ENCODE assay signal across 1 cellular context in the genomic region with DNA sequence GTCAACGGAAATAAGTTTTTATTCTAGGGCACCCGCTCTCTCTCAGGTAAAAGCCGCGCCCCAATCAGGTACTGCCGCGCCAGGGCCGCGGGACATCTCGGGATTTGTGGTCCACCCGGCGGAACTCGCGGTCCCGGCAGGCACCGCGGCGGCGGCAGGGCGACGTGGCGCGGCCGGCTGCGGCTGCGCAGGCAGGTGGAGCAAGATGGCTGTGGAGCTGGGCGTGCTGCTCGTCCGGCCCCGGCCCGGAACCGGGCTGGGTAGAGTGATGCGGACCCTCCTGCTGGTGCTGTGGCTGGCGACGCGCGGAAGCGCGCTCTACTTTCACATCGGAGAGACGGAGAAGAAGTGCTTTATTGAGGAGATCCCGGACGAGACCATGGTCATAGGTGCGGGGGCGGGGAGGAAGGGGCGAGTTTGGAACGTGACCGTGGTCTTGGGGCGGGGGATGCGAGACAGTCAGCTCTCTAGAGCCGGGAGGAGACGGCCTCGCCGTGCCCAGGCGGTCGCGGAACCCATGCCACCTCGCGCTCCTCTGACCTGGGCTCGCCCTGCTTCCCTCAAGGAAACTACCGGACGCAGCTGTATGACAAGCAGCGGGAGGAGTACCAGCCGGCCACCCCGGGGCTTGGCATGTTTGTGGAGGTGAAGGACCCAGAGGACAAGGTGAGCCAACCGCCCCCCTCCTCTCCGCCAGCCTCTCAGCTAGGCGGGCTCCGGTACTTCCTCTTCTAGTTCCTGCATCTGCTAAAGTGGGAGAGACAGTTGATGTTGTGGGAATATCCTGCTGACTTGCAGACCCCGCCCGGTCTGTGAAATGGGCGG.
TF ChIP-seq lines count a peak whose summit lies in the region.

A gene (plus strand): TSS at position 194 of the 825 bp plus-strand sequence. CDS start 12 bp downstream, at position 206.

TF ChIP-seq in HEK293, 187 proteins besides CTCF, POLR2A, EP300 and RAD21 (continued from another document):
- TF ChIP-seq, protein P1, sequence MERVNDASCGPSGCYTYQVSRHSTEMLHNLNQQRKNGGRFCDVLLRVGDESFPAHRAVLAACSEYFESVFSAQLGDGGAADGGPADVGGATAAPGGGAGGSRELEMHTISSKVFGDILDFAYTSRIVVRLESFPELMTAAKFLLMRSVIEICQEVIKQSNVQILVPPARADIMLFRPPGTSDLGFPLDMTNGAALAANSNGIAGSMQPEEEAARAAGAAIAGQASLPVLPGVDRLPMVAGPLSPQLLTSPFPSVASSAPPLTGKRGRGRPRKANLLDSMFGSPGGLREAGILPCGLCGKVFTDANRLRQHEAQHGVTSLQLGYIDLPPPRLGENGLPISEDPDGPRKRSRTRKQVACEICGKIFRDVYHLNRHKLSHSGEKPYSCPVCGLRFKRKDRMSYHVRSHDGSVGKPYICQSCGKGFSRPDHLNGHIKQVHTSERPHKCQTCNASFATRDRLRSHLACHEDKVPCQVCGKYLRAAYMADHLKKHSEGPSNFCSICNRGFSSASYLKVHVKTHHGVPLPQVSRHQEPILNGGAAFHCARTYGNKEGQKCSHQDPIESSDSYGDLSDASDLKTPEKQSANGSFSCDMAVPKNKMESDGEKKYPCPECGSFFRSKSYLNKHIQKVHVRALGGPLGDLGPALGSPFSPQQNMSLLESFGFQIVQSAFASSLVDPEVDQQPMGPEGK (tag by site-specific recombination; IDR thresholded peaks at IDR 0.05) = peak; percentile 52; the same call in 1 of the 2 replicates
- no peak for TF ChIP-seq ZNF776 (tag by site-specific recombination; IDR thresholded peaks at IDR 0.05; ENCODE audit: borderline replicate concordance)
- TF ChIP-seq, protein P2, sequence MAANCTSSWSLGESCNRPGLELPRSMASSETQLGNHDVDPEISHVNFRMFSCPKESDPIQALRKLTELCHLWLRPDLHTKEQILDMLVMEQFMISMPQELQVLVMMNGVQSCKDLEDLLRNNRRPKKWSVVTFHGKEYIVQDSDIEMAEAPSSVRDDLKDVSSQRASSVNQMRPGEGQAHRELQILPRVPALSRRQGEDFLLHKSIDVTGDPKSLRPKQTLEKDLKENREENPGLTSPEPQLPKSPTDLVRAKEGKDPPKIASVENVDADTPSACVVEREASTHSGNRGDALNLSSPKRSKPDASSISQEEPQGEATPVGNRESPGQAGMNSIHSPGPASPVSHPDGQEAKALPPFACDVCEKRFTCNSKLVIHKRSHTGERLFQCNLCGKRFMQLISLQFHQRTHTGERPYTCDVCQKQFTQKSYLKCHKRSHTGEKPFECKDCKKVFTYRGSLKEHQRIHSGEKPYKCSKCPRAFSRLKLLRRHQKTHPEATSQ (tag by site-specific recombination; IDR thresholded peaks at IDR 0.05) = no peak
- TF ChIP-seq ZNF510 (tag by site-specific recombination; IDR thresholded peaks at IDR 0.05; ENCODE audit: insufficient replicate concordance) = no peak
- TF ChIP-seq ZNF133 (tag by site-specific recombination; IDR thresholded peaks at IDR 0.05) = no peak
- TF ChIP-seq KLF10 (tag by site-specific recombination; IDR thresholded peaks at IDR 0.05) = 0 out of 2 replicates have a peak, but pooled peaks have one; percentile 56
- no peak for TF ChIP-seq ZNF175 (tag by site-specific recombination; IDR thresholded peaks at IDR 0.05)
- peak; percentile 63; the same call in 1 of the 2 replicates for TF ChIP-seq ZEB2 (tag by site-specific recombination; IDR thresholded peaks at IDR 0.05)
- TF ChIP-seq ZNF660 (tag by site-specific recombination; IDR thresholded peaks at IDR 0.05) = peak; percentile 70; the same call in 1 of the 2 replicates
- no peak for TF ChIP-seq ZIC2 (tag by site-specific recombination; IDR thresholded peaks at IDR 0.05)
- TF ChIP-seq, protein P3, sequence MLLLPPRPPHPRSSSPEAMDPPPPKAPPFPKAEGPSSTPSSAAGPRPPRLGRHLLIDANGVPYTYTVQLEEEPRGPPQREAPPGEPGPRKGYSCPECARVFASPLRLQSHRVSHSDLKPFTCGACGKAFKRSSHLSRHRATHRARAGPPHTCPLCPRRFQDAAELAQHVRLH (tag by site-specific recombination; IDR thresholded peaks at IDR 0.05) = no peak
- TF ChIP-seq ZNF585B (tag by site-specific recombination; IDR thresholded peaks at IDR 0.05) = no peak
- TF ChIP-seq KLF7 (tag by site-specific recombination; IDR thresholded peaks at IDR 0.05; ENCODE audit: borderline replicate concordance) = 0 out of 2 replicates have a peak, but pooled peaks have one; percentile 15
- TF ChIP-seq, protein P4, sequence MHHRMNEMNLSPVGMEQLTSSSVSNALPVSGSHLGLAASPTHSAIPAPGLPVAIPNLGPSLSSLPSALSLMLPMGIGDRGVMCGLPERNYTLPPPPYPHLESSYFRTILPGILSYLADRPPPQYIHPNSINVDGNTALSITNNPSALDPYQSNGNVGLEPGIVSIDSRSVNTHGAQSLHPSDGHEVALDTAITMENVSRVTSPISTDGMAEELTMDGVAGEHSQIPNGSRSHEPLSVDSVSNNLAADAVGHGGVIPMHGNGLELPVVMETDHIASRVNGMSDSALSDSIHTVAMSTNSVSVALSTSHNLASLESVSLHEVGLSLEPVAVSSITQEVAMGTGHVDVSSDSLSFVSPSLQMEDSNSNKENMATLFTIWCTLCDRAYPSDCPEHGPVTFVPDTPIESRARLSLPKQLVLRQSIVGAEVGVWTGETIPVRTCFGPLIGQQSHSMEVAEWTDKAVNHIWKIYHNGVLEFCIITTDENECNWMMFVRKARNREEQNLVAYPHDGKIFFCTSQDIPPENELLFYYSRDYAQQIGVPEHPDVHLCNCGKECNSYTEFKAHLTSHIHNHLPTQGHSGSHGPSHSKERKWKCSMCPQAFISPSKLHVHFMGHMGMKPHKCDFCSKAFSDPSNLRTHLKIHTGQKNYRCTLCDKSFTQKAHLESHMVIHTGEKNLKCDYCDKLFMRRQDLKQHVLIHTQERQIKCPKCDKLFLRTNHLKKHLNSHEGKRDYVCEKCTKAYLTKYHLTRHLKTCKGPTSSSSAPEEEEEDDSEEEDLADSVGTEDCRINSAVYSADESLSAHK (tag by site-specific recombination; IDR thresholded peaks at IDR 0.05) = no peak; the same call in 1 of the 2 replicates
- no peak for TF ChIP-seq MYNN (tag by site-specific recombination; IDR thresholded peaks at IDR 0.05; ENCODE audit: borderline replicate concordance)
- TF ChIP-seq, protein P5, sequence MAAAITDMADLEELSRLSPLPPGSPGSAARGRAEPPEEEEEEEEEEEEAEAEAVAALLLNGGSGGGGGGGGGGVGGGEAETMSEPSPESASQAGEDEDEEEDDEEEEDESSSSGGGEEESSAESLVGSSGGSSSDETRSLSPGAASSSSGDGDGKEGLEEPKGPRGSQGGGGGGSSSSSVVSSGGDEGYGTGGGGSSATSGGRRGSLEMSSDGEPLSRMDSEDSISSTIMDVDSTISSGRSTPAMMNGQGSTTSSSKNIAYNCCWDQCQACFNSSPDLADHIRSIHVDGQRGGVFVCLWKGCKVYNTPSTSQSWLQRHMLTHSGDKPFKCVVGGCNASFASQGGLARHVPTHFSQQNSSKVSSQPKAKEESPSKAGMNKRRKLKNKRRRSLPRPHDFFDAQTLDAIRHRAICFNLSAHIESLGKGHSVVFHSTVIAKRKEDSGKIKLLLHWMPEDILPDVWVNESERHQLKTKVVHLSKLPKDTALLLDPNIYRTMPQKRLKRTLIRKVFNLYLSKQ (tag by site-specific recombination; IDR thresholded peaks at IDR 0.05; ENCODE audit: borderline replicate concordance) = no peak
- TF ChIP-seq ZNF707 (tag by site-specific recombination; IDR thresholded peaks at IDR 0.05) = no peak
- TF ChIP-seq, protein P6, sequence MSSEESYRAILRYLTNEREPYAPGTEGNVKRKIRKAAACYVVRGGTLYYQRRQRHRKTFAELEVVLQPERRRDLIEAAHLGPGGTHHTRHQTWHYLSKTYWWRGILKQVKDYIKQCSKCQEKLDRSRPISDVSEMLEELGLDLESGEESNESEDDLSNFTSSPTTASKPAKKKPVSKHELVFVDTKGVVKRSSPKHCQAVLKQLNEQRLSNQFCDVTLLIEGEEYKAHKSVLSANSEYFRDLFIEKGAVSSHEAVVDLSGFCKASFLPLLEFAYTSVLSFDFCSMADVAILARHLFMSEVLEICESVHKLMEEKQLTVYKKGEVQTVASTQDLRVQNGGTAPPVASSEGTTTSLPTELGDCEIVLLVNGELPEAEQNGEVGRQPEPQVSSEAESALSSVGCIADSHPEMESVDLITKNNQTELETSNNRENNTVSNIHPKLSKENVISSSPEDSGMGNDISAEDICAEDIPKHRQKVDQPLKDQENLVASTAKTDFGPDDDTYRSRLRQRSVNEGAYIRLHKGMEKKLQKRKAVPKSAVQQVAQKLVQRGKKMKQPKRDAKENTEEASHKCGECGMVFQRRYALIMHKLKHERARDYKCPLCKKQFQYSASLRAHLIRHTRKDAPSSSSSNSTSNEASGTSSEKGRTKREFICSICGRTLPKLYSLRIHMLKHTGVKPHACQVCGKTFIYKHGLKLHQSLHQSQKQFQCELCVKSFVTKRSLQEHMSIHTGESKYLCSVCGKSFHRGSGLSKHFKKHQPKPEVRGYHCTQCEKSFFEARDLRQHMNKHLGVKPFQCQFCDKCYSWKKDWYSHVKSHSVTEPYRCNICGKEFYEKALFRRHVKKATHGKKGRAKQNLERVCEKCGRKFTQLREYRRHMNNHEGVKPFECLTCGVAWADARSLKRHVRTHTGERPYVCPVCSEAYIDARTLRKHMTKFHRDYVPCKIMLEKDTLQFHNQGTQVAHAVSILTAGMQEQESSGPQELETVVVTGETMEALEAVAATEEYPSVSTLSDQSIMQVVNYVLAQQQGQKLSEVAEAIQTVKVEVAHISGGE (tag by site-specific recombination; conservative IDR thresholded peaks at IDR 0.05; ENCODE audit: low read depth) = peak; percentile 81
- TF ChIP-seq ZNF214 (tag by site-specific recombination; IDR thresholded peaks at IDR 0.05; ENCODE audit: borderline replicate concordance) = no peak
- TF ChIP-seq ZNF140 (tag by site-specific recombination; IDR thresholded peaks at IDR 0.05) = no peak
